20 cellular contexts compared by ENCODE assay signal in genomic region chr2:238859636-238860347, GRCh38. TPM values are rescaled to one million over a fixed set of nuclear protein-coding genes. Genes with fewer than 3 reads are reported as not detected.
A peak's percentile ranks its signal among the peaks of the same experiment; 100 is the strongest.
DNase-seq lines count a peak whose midpoint lies in the region; TF ChIP-seq lines count a peak whose summit lies in the region.
"Had no signal": no experiment of that assay in that cellular context is flagged by ENCODE, and none has a peak within 500 bp of the region (broad histone marks: within the 10 kb centered on the region; RNA-seq: fewer than 3 reads in every experiment).

No MANE protein-coding gene starts in this region.

- DNase-seq in HFFc6 (no peak), foreskin fibroblast (peak in 1 of 2 donors; percentile 57), stomach (peak; percentile 15), glomerular visceral epithelial cell (ENCODE audit: extremely low spot score) (no peak)
- DNase-seq in activated T-cell treated with anti-CD3 and anti-CD28 coated beads, Interleukin-2, amount 50 U/mL, for 24 hours: no peak
- no peak for DNase-seq in stimulated activated CD4-positive, alpha-beta T cell treated with anti-CD3 and anti-CD28 coated beads, Interleukin-1b, Interleukin-23, amount 100 ng/mL, for 48 hours
- DNase-seq: DMS79 treated with DMSO at 0.1 percent for 48 hours, H7, Kasumi-1, MM.1S, NCI-H1092 treated with DMSO at 0.1 percent for 48 hours, NCI-H146, NCI-H2081, NCI-H446 treated with DMSO at 0.1 percent for 48 hours, NCI-H748 treated with DMSO at 0.1 percent for 48 hours, SIG-M5 had no signal

- no peak for TF ChIP-seq CTCF in HFFc6 (IDR thresholded peaks at IDR 0.05)
- no peak for TF ChIP-seq CTCF in foreskin fibroblast (IDR thresholded peaks at IDR 0.05; ENCODE audit: low read depth, low read length)
- no peak for TF ChIP-seq CTCF in stomach (IDR thresholded peaks at IDR 0.05)

- no peaks in the 10 kb centered on the region for H3K9me3 Mint-ChIP-seq in HFFc6
- no peaks in the 10 kb centered on the region for H3K9me3 Mint-ChIP-seq in activated T-cell treated with anti-CD3 and anti-CD28 coated beads, Interleukin-2, amount 50 U/mL, for 24 hours

- H3K27me3 ChIP-seq in BLaER1 (no peaks in the 10 kb centered on the region), stomach (peaks cover 0 to 18% (median 9%) of the 10 kb centered on the region in 3 donors)

- no peak overlapping the region for H3K4me3 ChIP-seq in BLaER1
- peak overlapping the region; percentile 83 to 98 for H3K4me3 ChIP-seq in foreskin fibroblast (ENCODE audit: low read depth in 1 of 2, low read length in 2 of 2)
- H3K4me3 ChIP-seq in stomach: no peak overlapping the region

- H3K4me1 ChIP-seq in BLaER1 (peaks cover 43% of the 10 kb centered on the region), stomach (peaks cover 14 to 42% (median 23%) of the 10 kb centered on the region in 4 donors)

- peaks cover 64% of the 10 kb centered on the region for H3K36me3 Mint-ChIP-seq in HFFc6 (ENCODE audit: low read depth)
- no peaks in the 10 kb centered on the region for H3K36me3 Mint-ChIP-seq in activated T-cell treated with anti-CD3 and anti-CD28 coated beads, Interleukin-2, amount 50 U/mL, for 24 hours (ENCODE audit: low read depth)
- H3K36me3 Mint-ChIP-seq: CD14-positive monocyte had no signal

- peak overlapping the region; percentile 90 for H3K4me3 Mint-ChIP-seq in HFFc6
- H3K4me3 Mint-ChIP-seq in activated T-cell treated with anti-CD3 and anti-CD28 coated beads, Interleukin-2, amount 50 U/mL, for 24 hours: no peak overlapping the region

- H3K27ac ChIP-seq in BLaER1: no peak overlapping the region
- peak overlapping the region in 1 of 5 donors; percentile 51 for H3K27ac ChIP-seq in stomach

- H3K9ac ChIP-seq in BLaER1: no peak overlapping the region

- TF ChIP-seq EP300 in stomach (IDR thresholded peaks at IDR 0.05): no peak

- H3K36me3 ChIP-seq in BLaER1: no peaks in the 10 kb centered on the region
- no peaks in the 10 kb centered on the region for H3K36me3 ChIP-seq in stomach

- H4K20me1 ChIP-seq in BLaER1: no peaks in the 10 kb centered on the region

- H3K27me3 Mint-ChIP-seq in HFFc6 (ENCODE audit: insufficient read depth): peaks cover 10% of the 10 kb centered on the region
- peaks cover 51% of the 10 kb centered on the region for H3K27me3 Mint-ChIP-seq in activated T-cell treated with anti-CD3 and anti-CD28 coated beads, Interleukin-2, amount 50 U/mL, for 24 hours

- H3K4me2 ChIP-seq in BLaER1: peak overlapping the region; percentile 29

- H3K27ac Mint-ChIP-seq in HFFc6: peak overlapping the region; percentile 98
- H3K27ac Mint-ChIP-seq in activated T-cell treated with anti-CD3 and anti-CD28 coated beads, Interleukin-2, amount 50 U/mL, for 24 hours: no peak overlapping the region

- intact Hi-C loops in stomach (cut with DNase I; ENCODE audit: low total_unique reads): no loop called here

- 69 to 82% (median 81%) methylated on average over 9 to 14 of the region's 14 CpGs for WGBS in stomach, 5 donors

- H3K9me3 ChIP-seq in BLaER1 (peaks cover 18% of the 10 kb centered on the region), stomach (no peaks in the 10 kb centered on the region)

- peaks cover 100% of the 10 kb centered on the region for H3K4me1 Mint-ChIP-seq in HFFc6 (ENCODE audit: low read depth)
- peaks cover 6% of the 10 kb centered on the region for H3K4me1 Mint-ChIP-seq in activated T-cell treated with anti-CD3 and anti-CD28 coated beads, Interleukin-2, amount 50 U/mL, for 24 hours (ENCODE audit: low read depth)

- TF ChIP-seq POLR2A in stomach (IDR thresholded peaks at IDR 0.05): no peak

RNA-seq across cellular contexts. Expression of gene TWIST2, which starts 11.9 kb away (rescaled TPM):
- total RNA-seq in HFFc6 (2021; fragmentation: NEBNext Ultra II Directional; extraction: Animal tissue kit (Norgen Biotek cat#: 25700)): 100 to 1,000 TPM; 127 to 146 (median 137) TPM
- total RNA-seq in stomach: 10 to 100 TPM in 3 of 5 donors, 1 to 10 TPM in 1, under 1 TPM in 1; 0.58 to 58.0 (median 22.8) TPM
- polyA plus RNA-seq in stomach: 10 to 100 TPM in 2 of 3 donors, 1 to 10 TPM in 1; 5.6 to 13.0 (median 11.6) TPM
- total RNA-seq: A673, OCI-LY7 had no signal

Comparison
In these comparisons a context has a peak if more than half of its experiments do, and no peak if none do; other contexts are left out.
1. H3K4me3 ChIP-seq: peak in foreskin fibroblast (2 of 2); none in BLaER1 (single experiment) and stomach (0 of 4).